9 cellular contexts compared by ENCODE assay signal in the genomic region with DNA sequence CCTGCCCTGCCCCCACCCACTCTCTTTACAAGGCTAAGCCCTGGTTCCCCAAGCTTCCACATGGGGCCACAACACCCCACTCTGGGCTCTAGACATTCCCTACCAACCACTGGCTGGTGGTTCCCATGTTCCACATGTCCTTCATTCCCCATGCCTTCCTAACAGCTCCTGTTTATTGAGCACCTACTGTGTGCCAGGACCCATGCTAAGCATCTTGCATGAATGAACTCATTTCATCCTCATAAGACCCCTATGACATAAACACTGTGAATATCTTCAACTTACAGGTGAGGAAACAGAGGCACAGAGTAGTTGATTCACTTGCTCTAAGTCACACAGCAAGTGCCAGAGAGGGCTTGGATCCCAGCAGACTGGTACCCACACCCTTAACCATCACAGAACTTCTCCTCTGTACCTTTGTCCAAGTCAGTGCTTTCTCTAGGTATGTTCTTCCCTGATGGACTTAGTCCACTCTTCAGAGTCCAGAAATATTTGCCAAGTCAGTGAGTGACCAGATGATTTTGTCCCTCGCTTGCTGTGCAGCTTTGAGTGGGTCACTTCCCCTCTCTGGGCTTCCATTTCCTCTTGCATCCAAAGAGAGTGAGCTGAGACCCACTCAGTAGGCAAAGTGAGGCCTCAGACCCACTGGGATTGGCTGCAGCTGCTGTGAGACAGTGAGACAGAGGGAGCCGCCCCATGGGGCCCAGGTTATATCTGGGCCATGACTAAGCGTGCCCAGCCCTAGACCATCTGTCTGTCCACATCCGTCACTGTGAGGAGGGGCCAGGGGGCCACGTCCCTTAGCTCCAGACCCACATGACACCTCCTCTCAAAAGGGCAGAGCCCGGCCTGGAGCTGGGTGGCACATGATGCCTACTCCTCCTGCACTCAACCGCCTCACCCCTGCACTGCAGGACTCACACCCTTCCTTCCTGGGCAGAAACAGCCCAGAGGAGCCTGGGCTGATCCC.
A peak's percentile ranks its signal among the peaks of the same experiment; 100 is the strongest.
DNase-seq lines count a peak whose midpoint lies in the region; ATAC-seq and TF ChIP-seq lines count a peak whose summit lies in the region.
"Had no signal": no experiment of that assay in that cellular context is flagged by ENCODE, and none has a peak within 500 bp of the region (broad histone marks: within the 10 kb centered on the region; RNA-seq: fewer than 3 reads in every experiment).

No MANE protein-coding gene starts in this region.

- H3K18ac ChIP-seq in H9 (ENCODE audit: insufficient read length, low read depth, low read length) = no peak overlapping the region

- H3K23ac ChIP-seq in H9 (ENCODE audit: insufficient read length, low read depth, low read length) = no peak overlapping the region

- no peak overlapping the region for H4K91ac ChIP-seq in H9 (ENCODE audit: insufficient read length, low read depth, low read length)

- H2AK5ac ChIP-seq in H9 (ENCODE audit: insufficient read length, low read length) = no peak overlapping the region

- no peak overlapping the region for H3K56ac ChIP-seq in H9 (ENCODE audit: insufficient read length, low read depth, low read length)

- H3K36me3 Mint-ChIP-seq in H9 (ENCODE audit: insufficient read depth in 1 of 3, low read depth in 3 of 3) = peaks cover 7 to 9% (median 7%) of the 10 kb centered on the region in 3 experiments; a peak in 6 of 7 replicates
- no peaks in the 10 kb centered on the region for H3K36me3 Mint-ChIP-seq in activated naive CD8-positive, alpha-beta T cell treated with anti-CD3 and anti-CD28 coated beads for 36 hours

- H3K9me3 Mint-ChIP-seq in H9 = peaks cover 4 to 5% of the 10 kb centered on the region in 2 experiments
- peaks cover 8% of the 10 kb centered on the region for H3K9me3 Mint-ChIP-seq in activated naive CD8-positive, alpha-beta T cell treated with anti-CD3 and anti-CD28 coated beads for 36 hours

- H3K4me2 ChIP-seq in H9 (ENCODE audit: insufficient read depth, insufficient read length, low read length) = no peak overlapping the region

- H2BK15ac ChIP-seq in H9 (ENCODE audit: low read depth, low read length) = no peak overlapping the region

- no peak overlapping the region for H3K14ac ChIP-seq in H9 (ENCODE audit: insufficient read depth, low read length)

- DNase-seq in H9 (peak; percentile 48), RPMI7951 (ENCODE audit: low read depth) (peak; percentile 95), foreskin keratinocyte (peak; percentile 66 to 81), retinal pigment epithelial cell (ENCODE audit: low read depth) (peak; percentile 93), NCI-H2029 treated with DMSO at 0.1 percent for 48 hours (lab: John Stamatoyannopoulos, UW) (no peak), GM13976 (ENCODE audit: low spot score) (no peak)
- no peak for DNase-seq in activated naive CD8-positive, alpha-beta T cell treated with anti-CD3 and anti-CD28 coated beads for 36 hours
- DNase-seq: NCI-H2081 had no signal

- H3K4me1 ChIP-seq in H9 (ENCODE audit: insufficient read depth, low read length) (peaks cover 3% of the 10 kb centered on the region; the same call in 1 of the 2 replicates), foreskin keratinocyte (peaks cover 4% of the 10 kb centered on the region)

- H3K27me3 Mint-ChIP-seq in H9 (ENCODE audit: low read depth) = peaks cover 2% of the 10 kb centered on the region; the same call in 1 of the 2 replicates
- H3K27me3 Mint-ChIP-seq in activated naive CD8-positive, alpha-beta T cell treated with anti-CD3 and anti-CD28 coated beads for 36 hours = peaks cover 34% of the 10 kb centered on the region

- H3K27me3 ChIP-seq in H9 (ENCODE audit: insufficient read depth, low read length) (no peaks in the 10 kb centered on the region), foreskin keratinocyte (no peaks in the 10 kb centered on the region)

- H3K79me1 ChIP-seq in H9 (ENCODE audit: insufficient read depth, low read depth, low read length, poor library complexity, severe bottlenecking) = no peaks in the 10 kb centered on the region

- H3K27ac ChIP-seq in H9 (ENCODE audit: insufficient read length, low read depth, low read length) (no peak overlapping the region), foreskin keratinocyte (peak overlapping the region; percentile 78)

- peak overlapping the region; percentile 75 to 92 (median 82); a peak in 6 of 7 replicates for H3K27ac Mint-ChIP-seq in H9
- H3K27ac Mint-ChIP-seq in activated naive CD8-positive, alpha-beta T cell treated with anti-CD3 and anti-CD28 coated beads for 36 hours = no peak overlapping the region

- no peak overlapping the region for H2BK5ac ChIP-seq in H9 (ENCODE audit: insufficient read length, low read length)

- peaks cover 34 to 48% of the 10 kb centered on the region in 2 experiments for H3K4me1 Mint-ChIP-seq in H9
- no peaks in the 10 kb centered on the region for H3K4me1 Mint-ChIP-seq in activated naive CD8-positive, alpha-beta T cell treated with anti-CD3 and anti-CD28 coated beads for 36 hours

- no peak overlapping the region for H2BK12ac ChIP-seq in H9 (ENCODE audit: insufficient read length, low read depth, low read length)

- H4K5ac ChIP-seq in H9 (ENCODE audit: insufficient read length, low read depth, low read length) = no peak overlapping the region

- no peak overlapping the region for H2AFZ ChIP-seq in H9 (ENCODE audit: low read length)

- no peak overlapping the region for H2BK20ac ChIP-seq in H9 (ENCODE audit: low read depth, low read length, poor library complexity, severe bottlenecking)

- in situ Hi-C loops in GM13976 (cut with MboI; ENCODE audit: low sequenced_read_pairs, unreplicated experiment) = no loop called here

- WGBS in H9 (ENCODE audit: extremely low coverage, insufficient read length, low lambda C conversion rate) = no CpG with 5 or more reads among the region's 7 CpGs

- H3T11ph ChIP-seq in H9 (ENCODE audit: low read length) = no peak overlapping the region

- no peak for TF ChIP-seq CTCF in H9 (conservative IDR thresholded peaks at IDR 0.05)
- TF ChIP-seq CTCF in foreskin keratinocyte (conservative IDR thresholded peaks at IDR 0.05) = no peak
- no peak for TF ChIP-seq CTCF in retinal pigment epithelial cell (conservative IDR thresholded peaks at IDR 0.05; ENCODE audit: low read depth, low read length)
- no peak for TF ChIP-seq CTCF in GM13976 (IDR thresholded peaks at IDR 0.05; ENCODE audit: borderline replicate concordance, control extremely low read depth, extremely low read depth, insufficient read depth, missing control alignments)

- H3K9me3 ChIP-seq in H9 (ENCODE audit: control insufficient read depth, low read depth, low read length) = no peaks in the 10 kb centered on the region

- H3K23me2 ChIP-seq in H9 (ENCODE audit: insufficient read length, low read depth, low read length, poor library complexity, severe bottlenecking) = no peaks in the 10 kb centered on the region

- H4K8ac ChIP-seq in H9 (replicated peaks; ENCODE audit: insufficient read length, low read depth, low read length) = no peak overlapping the region

- no peak overlapping the region; the same call in 1 of the 2 replicates for H3K4ac ChIP-seq in H9 (ENCODE audit: low read depth, low read length)

- H3K4me3 Mint-ChIP-seq in H9 = no peak overlapping the region; a peak in 1 of 5 replicates
- no peak overlapping the region for H3K4me3 Mint-ChIP-seq in activated naive CD8-positive, alpha-beta T cell treated with anti-CD3 and anti-CD28 coated beads for 36 hours

- ATAC-seq in foreskin keratinocyte = peak; percentile 86
- no peak for ATAC-seq in HG03469 (IDR thresholded peaks at IDR 0.05; ENCODE audit: unreplicated experiment)

- H4K20me1 ChIP-seq in H9 (ENCODE audit: control insufficient read depth, insufficient read depth, insufficient read length) = no peaks in the 10 kb centered on the region

- no peak overlapping the region for H3K9ac ChIP-seq in H9 (ENCODE audit: extremely low read depth, insufficient read length, low read length)

- H3K4me3 ChIP-seq in retinal pigment epithelial cell (ENCODE audit: low read length) = no peak overlapping the region

- no peak overlapping the region for H2BK120ac ChIP-seq in H9 (ENCODE audit: low read depth, low read length, poor library complexity, severe bottlenecking)

- no peaks in the 10 kb centered on the region for H3K79me2 ChIP-seq in H9 (ENCODE audit: insufficient read depth, low read length)

Comparison
In these comparisons a context has a peak if more than half of its experiments do, and no peak if none do; other contexts are left out.
1. DNase-seq: peak in H9 (single experiment), RPMI7951 (single experiment), foreskin keratinocyte (2 of 2) and retinal pigment epithelial cell (single experiment); none in NCI-H2029 treated with DMSO at 0.1 percent for 48 hours (single experiment), GM13976 (single experiment) and activated naive CD8-positive, alpha-beta T cell treated with anti-CD3 and anti-CD28 coated beads for 36 hours (single experiment).